In genomic region chr11:79796704-79797103, GRCh38 we compare ENCODE assay signal across 1 cellular context.
TF ChIP-seq lines count a peak whose summit lies in the region.

No MANE protein-coding gene starts in this region.

TF ChIP-seq in SK-N-SH treated with all-trans-retinoic acid at 6 μM for 48 hours, 23 proteins besides CTCF, POLR2A, EP300 and RAD21 (continued from another document):
- TF ChIP-seq TSHZ2 (CRISPR knock-in tag; IDR thresholded peaks at IDR 0.05), result no peak
- no peak for TF ChIP-seq TOX (CRISPR knock-in tag; IDR thresholded peaks at IDR 0.05; ENCODE audit: borderline replicate concordance)
- no peak for TF ChIP-seq POU6F1 (CRISPR knock-in tag; IDR thresholded peaks at IDR 0.05; ENCODE audit: borderline replicate concordance, low read depth)
- no peak for TF ChIP-seq ESRRG (CRISPR knock-in tag; IDR thresholded peaks at IDR 0.05)
- TF ChIP-seq CSDC2 (CRISPR knock-in tag; IDR thresholded peaks at IDR 0.05), result no peak
- no peak for TF ChIP-seq OSR1 (CRISPR knock-in tag; IDR thresholded peaks at IDR 0.05)
- TF ChIP-seq ISL1 (CRISPR knock-in tag; IDR thresholded peaks at IDR 0.05), result no peak
- TF ChIP-seq SNAI2 (CRISPR knock-in tag; IDR thresholded peaks at IDR 0.05), result no peak
- no peak for TF ChIP-seq ZNF565 (CRISPR knock-in tag; conservative IDR thresholded peaks at IDR 0.05; ENCODE audit: low read depth)
- no peak for TF ChIP-seq PPARA (CRISPR knock-in tag; IDR thresholded peaks at IDR 0.05; ENCODE audit: borderline replicate concordance)
- TF ChIP-seq ZNF70 (CRISPR knock-in tag; IDR thresholded peaks at IDR 0.05), result no peak
- no peak for TF ChIP-seq ZFP30 (CRISPR knock-in tag; IDR thresholded peaks at IDR 0.05)
- no peak for TF ChIP-seq ARNTL (CRISPR knock-in tag; IDR thresholded peaks at IDR 0.05; ENCODE audit: borderline replicate concordance, low read depth)
- TF ChIP-seq, protein P1, sequence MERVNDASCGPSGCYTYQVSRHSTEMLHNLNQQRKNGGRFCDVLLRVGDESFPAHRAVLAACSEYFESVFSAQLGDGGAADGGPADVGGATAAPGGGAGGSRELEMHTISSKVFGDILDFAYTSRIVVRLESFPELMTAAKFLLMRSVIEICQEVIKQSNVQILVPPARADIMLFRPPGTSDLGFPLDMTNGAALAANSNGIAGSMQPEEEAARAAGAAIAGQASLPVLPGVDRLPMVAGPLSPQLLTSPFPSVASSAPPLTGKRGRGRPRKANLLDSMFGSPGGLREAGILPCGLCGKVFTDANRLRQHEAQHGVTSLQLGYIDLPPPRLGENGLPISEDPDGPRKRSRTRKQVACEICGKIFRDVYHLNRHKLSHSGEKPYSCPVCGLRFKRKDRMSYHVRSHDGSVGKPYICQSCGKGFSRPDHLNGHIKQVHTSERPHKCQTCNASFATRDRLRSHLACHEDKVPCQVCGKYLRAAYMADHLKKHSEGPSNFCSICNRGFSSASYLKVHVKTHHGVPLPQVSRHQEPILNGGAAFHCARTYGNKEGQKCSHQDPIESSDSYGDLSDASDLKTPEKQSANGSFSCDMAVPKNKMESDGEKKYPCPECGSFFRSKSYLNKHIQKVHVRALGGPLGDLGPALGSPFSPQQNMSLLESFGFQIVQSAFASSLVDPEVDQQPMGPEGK (CRISPR knock-in tag; IDR thresholded peaks at IDR 0.05; ENCODE audit: borderline replicate concordance), result no peak
- TF ChIP-seq TCF4 (CRISPR knock-in tag; IDR thresholded peaks at IDR 0.05; ENCODE audit: borderline replicate concordance), result no peak
TF ChIP-seq in SK-N-SH treated with all-trans-retinoic acid at 6 μM for 48 hours: peak in this region for 0.
